In the genomic region with DNA sequence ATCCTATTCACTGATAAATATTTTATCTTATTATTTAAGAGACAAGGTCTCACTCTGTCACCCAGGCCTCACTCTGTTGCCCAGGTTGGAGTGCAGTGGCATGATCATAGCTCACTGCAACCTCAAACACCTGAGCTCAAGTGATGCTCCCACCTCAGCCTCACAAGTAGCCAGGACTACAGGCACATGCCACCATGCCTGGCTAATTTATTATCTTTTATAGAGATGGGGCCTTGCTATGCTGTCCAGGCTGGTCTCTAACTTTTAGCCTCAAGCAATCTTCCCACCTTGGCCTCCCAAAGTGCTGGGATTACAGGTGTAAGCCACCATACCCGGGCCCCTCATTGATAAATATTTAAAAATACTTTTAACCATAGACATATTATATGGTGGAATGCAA, we compare ENCODE assay signal across 13 cellular contexts. TPM values are rescaled to one million over a fixed set of nuclear protein-coding genes. Genes with fewer than 3 reads are reported as not detected.
A peak's percentile ranks its signal among the peaks of the same experiment; 100 is the strongest.
DNase-seq lines count a peak whose midpoint lies in the region; ATAC-seq and TF ChIP-seq lines count a peak whose summit lies in the region.
"Not testable (repeated sequence)": the region's sequence is repeated elsewhere in the genome, so short reads cannot be mapped to it uniquely, and the experiment has no call there.
"Had no signal": no experiment of that assay in that cellular context is flagged by ENCODE, and none has a peak within 500 bp of the region (broad histone marks: within the 10 kb centered on the region; RNA-seq: fewer than 3 reads in every experiment).

No MANE protein-coding gene starts in this region.

- peak overlapping the region; percentile 22 to 98 (median 91); a peak in 19 of 22 replicates for H3K27ac ChIP-seq in BLaER1 treated with 17β-estradiol and CSF1 and Interleukin-3, amounts not matched to agents 10 nM and 100 nM
- H3K27ac ChIP-seq in OCI-LY1 (ENCODE audit: low read depth, low read length, poor library complexity, severe bottlenecking) = peak overlapping the region; percentile 87
- H3K27ac ChIP-seq in ascending aorta = peak overlapping the region; percentile 38 to 69
- peak overlapping the region; percentile 16 for H3K27ac ChIP-seq in effector memory CD4-positive, alpha-beta T cell (ENCODE audit: insufficient read depth, low read length, poor library complexity, severe bottlenecking)
- peak overlapping the region; percentile 42 for H3K27ac ChIP-seq in lower lobe of right lung
- H3K27ac ChIP-seq in gastrocnemius medialis = peak overlapping the region; percentile 5 to 73 (median 48)
- peak overlapping the region; percentile 61 to 89 for H3K27ac ChIP-seq in tibial artery

- H3K36me3 ChIP-seq in BLaER1 treated with 17β-estradiol and CSF1 and Interleukin-3, amounts not matched to agents 10 nM and 100 nM = peaks cover 0 to 22% (median 4%) of the 10 kb centered on the region in 11 experiments; a peak in 9 of 22 replicates
- peaks cover 14% of the 10 kb centered on the region; the same call in 1 of the 2 replicates for H3K36me3 ChIP-seq in OCI-LY1 (ENCODE audit: insufficient read depth, low read length)
- H3K36me3 ChIP-seq in ascending aorta; effector memory CD4-positive, alpha-beta T cell (ENCODE audit: control insufficient read depth, insufficient read depth, low read length); lower lobe of right lung; gastrocnemius medialis; tibial artery: not testable (repeated sequence)

- TF ChIP-seq CTCF in OCI-LY1 (IDR thresholded peaks at IDR 0.05; ENCODE audit: low read length); ascending aorta (IDR thresholded peaks at IDR 0.05); lower lobe of right lung (IDR thresholded peaks at IDR 0.05); gastrocnemius medialis (IDR thresholded peaks at IDR 0.05 in 4 of 5, conservative IDR thresholded peaks at IDR 0.05 in 1 of 5); tibial artery (IDR thresholded peaks at IDR 0.05): not testable (repeated sequence)

- not testable (repeated sequence) for H3K27me3 ChIP-seq in BLaER1 treated with 17β-estradiol and CSF1 and Interleukin-3, amounts not matched to agents 10 nM and 100 nM; OCI-LY1 (ENCODE audit: insufficient read depth, low read length); ascending aorta; effector memory CD4-positive, alpha-beta T cell (replicated peaks; ENCODE audit: control insufficient read depth, insufficient read depth, low read length, poor library complexity, severe bottlenecking); lower lobe of right lung (ENCODE audit: low read depth); gastrocnemius medialis; tibial artery

- intact Hi-C loops in ascending aorta (cut with DNase I) (loop anchor here (5.0 kb wide), 1 partner anchor 110 kb away; no protein-coding TSS in a partner anchor), gastrocnemius medialis (cut with DNase I; ENCODE audit: low total_unique reads) (loop anchor here (5.0 kb wide), 1 partner anchor 50 kb away; no protein-coding TSS in a partner anchor), tibial artery (cut with DNase I; ENCODE audit: low total_unique reads) (loop anchor here (10.0 kb wide), 1 partner anchor 62 kb away; the partner anchor contains the start of gene WASF2)
- intact Hi-C loops in lower lobe of right lung (cut with DNase I) = not testable (repeated sequence)

- TF ChIP-seq POLR2A in gastrocnemius medialis (IDR thresholded peaks at IDR 0.05) = not testable (repeated sequence)

- peaks cover 0 to 91% (median 5%) of the 10 kb centered on the region in 11 experiments; a peak in 12 of 22 replicates for H4K20me1 ChIP-seq in BLaER1 treated with 17β-estradiol and CSF1 and Interleukin-3, amounts not matched to agents 10 nM and 100 nM
- H4K20me1 ChIP-seq in OCI-LY1 (ENCODE audit: insufficient read depth, low read length) = not testable (repeated sequence)

- peak in 1 of 2 donors; percentile 57 for DNase-seq in ascending aorta (ENCODE audit: low spot score in 2 of 2)
- DNase-seq in effector memory CD4-positive, alpha-beta T cell; lower lobe of right lung; gastrocnemius medialis; tibial artery: not testable (repeated sequence)

- not testable (repeated sequence) for ATAC-seq in lower lobe of right lung, gastrocnemius medialis

- in situ Hi-C loops in gastrocnemius medialis (cut with MboI; ENCODE audit: low sequenced_read_pairs in 4 of 4) = not testable (repeated sequence)

- peaks cover 93 to 100% (median 98%) of the 10 kb centered on the region in 10 experiments for H3K4me1 ChIP-seq in BLaER1 treated with 17β-estradiol and CSF1 and Interleukin-3, amounts not matched to agents 10 nM and 100 nM
- H3K4me1 ChIP-seq in OCI-LY1 (ENCODE audit: insufficient read depth, low read length, severe bottlenecking) (peaks cover 100% of the 10 kb centered on the region), ascending aorta (peaks cover 32 to 90% of the 10 kb centered on the region in 2 donors), lower lobe of right lung (peaks cover 96% of the 10 kb centered on the region), gastrocnemius medialis (peaks cover 95 to 96% of the 10 kb centered on the region in 2 donors), tibial artery (peaks cover 0 to 97% (median 81%) of the 10 kb centered on the region in 4 donors)
- H3K4me1 ChIP-seq in effector memory CD4-positive, alpha-beta T cell (ENCODE audit: control insufficient read depth, insufficient read depth, low read length, poor library complexity, severe bottlenecking) = peaks cover 66% of the 10 kb centered on the region

- H3K9ac ChIP-seq in BLaER1 treated with 17β-estradiol and CSF1 and Interleukin-3, amounts not matched to agents 10 nM and 100 nM = peak overlapping the region in 6 of 11 experiments; percentile 19 to 41 (median 34); a peak in 7 of 22 replicates
- H3K9ac ChIP-seq in OCI-LY1 (ENCODE audit: low read length) = not testable (repeated sequence)

- H3K4me2 ChIP-seq in BLaER1 treated with 17β-estradiol and CSF1 and Interleukin-3, amounts not matched to agents 10 nM and 100 nM = peak overlapping the region; percentile 81 to 99 (median 90)
- H3K4me2 ChIP-seq in OCI-LY1 (ENCODE audit: low read length) = not testable (repeated sequence)

- H2AFZ ChIP-seq in OCI-LY1 (ENCODE audit: low read length) = not testable (repeated sequence)

- not testable (repeated sequence) for H3K4me3 ChIP-seq in BLaER1 treated with 17β-estradiol and CSF1 and Interleukin-3, amounts not matched to agents 10 nM and 100 nM; OCI-LY1 (ENCODE audit: low read depth, low read length, poor library complexity, severe bottlenecking); ascending aorta; effector memory CD4-positive, alpha-beta T cell (ENCODE audit: insufficient read depth, low read depth, low read length, poor library complexity, severe bottlenecking); lower lobe of right lung; gastrocnemius medialis; tibial artery

- H3K9me2 ChIP-seq in OCI-LY1 (ENCODE audit: low read depth, low read length) = not testable (repeated sequence)

- H3F3A ChIP-seq in OCI-LY1 (ENCODE audit: insufficient read depth, low read length) = not testable (repeated sequence)

- peaks cover 70% of the 10 kb centered on the region for H3K79me2 ChIP-seq in OCI-LY1 (ENCODE audit: insufficient read depth, low read length)

- not testable (repeated sequence) for H3K9me3 ChIP-seq in BLaER1 treated with 17β-estradiol and CSF1 and Interleukin-3, amounts not matched to agents 10 nM and 100 nM (replicated peaks in 1 of 11); OCI-LY1 (ENCODE audit: low read length); ascending aorta; effector memory CD4-positive, alpha-beta T cell (ENCODE audit: control insufficient read depth, low read length); lower lobe of right lung; gastrocnemius medialis; tibial artery

RNA-seq across cellular contexts. Expression of gene GPR3, which starts 40.3 kb away (rescaled TPM):
- total RNA-seq in ascending aorta (2.0 TPM), lower lobe of right lung (0.18 TPM), gastrocnemius medialis (under 1 TPM in 3 of 4 donors, not detected in 1; 0.23 to 0.51 (median 0.35) TPM)

RNA-seq across cellular contexts. Expression of gene CD164L2, which starts 49.6 kb away (rescaled TPM):
- total RNA-seq in ascending aorta (not detected), lower lobe of right lung (6.8 TPM), gastrocnemius medialis (not detected)
- total RNA-seq: A172, Calu3, Daoy, H4, HFFc6, HT1080 had no signal

RNA-seq across cellular contexts. Expression of gene WASF2, which starts 57.2 kb away (rescaled TPM):
- total RNA-seq in ascending aorta = 70.4 TPM
- total RNA-seq in lower lobe of right lung = 159 TPM
- total RNA-seq in gastrocnemius medialis = 10 to 100 TPM; 10.6 to 16.7 (median 13.3) TPM

RNA-seq across cellular contexts. Expression of gene FCN3, which starts 58.1 kb away (rescaled TPM):
- total RNA-seq in ascending aorta (13.2 TPM), lower lobe of right lung (1,125 TPM), gastrocnemius medialis (10 to 100 TPM; 13.2 to 35.7 (median 19.3) TPM)
- total RNA-seq: A172, Calu3, Daoy, H4, HFFc6, HT1080 had no signal

Comparison
In these comparisons a context has a peak if more than half of its experiments do, and no peak if none do; other contexts are left out.
1. H3K27ac ChIP-seq: peak in every context shown above with its lines; median percentile 91 in BLaER1 treated with 17β-estradiol and CSF1 and Interleukin-3, amounts not matched to agents 10 nM and 100 nM; 87 in OCI-LY1; 75 in tibial artery; 54 in ascending aorta; 48 in gastrocnemius medialis; 42 in lower lobe of right lung; 16 in effector memory CD4-positive, alpha-beta T cell.